In genomic region chr12:115343008-115343407, GRCh38 we compare ENCODE assay signal across 26 cellular contexts.
"Had no signal": no experiment of that assay in that cellular context is flagged by ENCODE, and none has a peak within 500 bp of the region (broad histone marks: within the 10 kb centered on the region; RNA-seq: fewer than 3 reads in every experiment).

No MANE protein-coding gene starts in this region.

- H3K36me3 Mint-ChIP-seq: activated naive CD8-positive, alpha-beta T cell had no signal

- DNase-seq: activated CD4-positive, alpha-beta T cell treated with anti-CD3 and anti-CD28 coated beads for 1 hour; activated CD4-positive, alpha-beta T cell treated with anti-CD3 and anti-CD28 coated beads for 48 hours; activated CD4-positive, alpha-beta T cell treated with anti-CD3 and anti-CD28 coated beads, Interleukin-2, amount 50 U/mL, for 1 hour; activated CD4-positive, alpha-beta T cell treated with anti-CD3 and anti-CD28 coated beads, Interleukin-2, amount 50 U/mL, for 48 hours; activated CD8-positive, alpha-beta memory T cell treated with anti-CD3 and anti-CD28 coated beads for 24 hours; activated CD8-positive, alpha-beta T cell treated with anti-CD3 and anti-CD28 coated beads for 36 hours; activated effector memory CD4-positive, alpha-beta T cell treated with Interleukin-2 at 50 U/mL for 16 hours; activated gamma-delta T cell treated with Interleukin-2 at 50 U/mL for 16 hours; activated naive CD4-positive, alpha-beta T cell treated with anti-CD3 and anti-CD28 coated beads, Interleukin-2, amount 50 U/mL, for 16 hours; activated naive CD4-positive, alpha-beta T cell treated with Interleukin-2 at 50 U/mL for 16 hours; activated T-cell treated with anti-CD3 and anti-CD28 coated beads, Interleukin-2, amount 50 U/mL, for 4 hours; amniotic stem cell; anterior cingulate cortex; brain microvascular endothelial cell; cortex of kidney; dermis blood vessel endothelial cell; effector CD4-positive, alpha-beta T cell; effector memory CD8-positive, alpha-beta T cell; erythroblast; foreskin melanocyte; heart right ventricle; T-helper 2 cell had no signal

- H3K27ac Mint-ChIP-seq: activated CD8-positive, alpha-beta T cell treated with anti-CD3 and anti-CD28 coated beads for 36 hours; activated naive CD8-positive, alpha-beta T cell; activated T-helper 17 cell treated with anti-CD3 and anti-CD28 coated beads, Interleukin-2, amount 50 U/mL, for 72 hours; effector memory CD8-positive, alpha-beta T cell had no signal

- H3K4me3 Mint-ChIP-seq: activated CD8-positive, alpha-beta T cell treated with anti-CD3 and anti-CD28 coated beads for 36 hours; activated naive CD8-positive, alpha-beta T cell; activated T-cell treated with anti-CD3 and anti-CD28 coated beads, Interleukin-2, amount 50 U/mL, for 4 hours; activated T-helper 17 cell treated with anti-CD3 and anti-CD28 coated beads, Interleukin-2, amount 50 U/mL, for 72 hours; central memory CD8-positive, alpha-beta T cell; effector memory CD8-positive, alpha-beta T cell had no signal

- H3K27me3 Mint-ChIP-seq: activated CD8-positive, alpha-beta T cell treated with anti-CD3 and anti-CD28 coated beads for 36 hours; activated naive CD8-positive, alpha-beta T cell; activated T-helper 17 cell treated with anti-CD3 and anti-CD28 coated beads, Interleukin-2, amount 50 U/mL, for 72 hours; central memory CD8-positive, alpha-beta T cell; effector memory CD8-positive, alpha-beta T cell had no signal

- ATAC-seq: activated CD8-positive, alpha-beta T cell treated with anti-CD3 and anti-CD28 coated beads for 36 hours; activated T-cell treated with anti-CD3 and anti-CD28 coated beads, Interleukin-2, amount 50 U/mL, for 4 hours; activated T-helper 17 cell treated with anti-CD3 and anti-CD28 coated beads, Interleukin-2, amount 50 U/mL, for 72 hours; effector memory CD8-positive, alpha-beta T cell; gastroesophageal sphincter; heart right ventricle had no signal

- H3K4me1 Mint-ChIP-seq: activated T-helper 17 cell treated with anti-CD3 and anti-CD28 coated beads, Interleukin-2, amount 50 U/mL, for 72 hours; central memory CD8-positive, alpha-beta T cell had no signal
